In the genomic region with DNA sequence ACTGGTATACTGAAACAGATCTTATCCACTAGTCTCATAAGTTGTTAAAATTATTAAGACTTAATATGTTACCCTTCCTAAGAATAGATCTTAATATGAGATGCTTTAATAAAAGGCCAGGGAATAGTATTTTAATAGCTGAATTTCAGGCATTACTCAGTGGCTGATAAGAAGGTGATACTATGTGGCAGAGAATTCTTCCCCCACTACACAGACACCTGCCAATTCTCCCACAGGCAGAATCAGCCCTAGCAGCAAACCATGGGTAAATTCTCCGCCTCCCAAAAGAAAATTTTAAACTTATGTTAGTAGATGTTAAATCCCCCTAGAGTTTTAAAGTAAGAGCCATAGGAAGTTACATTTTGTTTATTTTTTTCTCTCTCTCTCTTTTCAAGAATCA, we compare ENCODE assay signal across 27 cellular contexts.
"Had no signal": no experiment of that assay in that cellular context is flagged by ENCODE, and none has a peak within 500 bp of the region (broad histone marks: within the 10 kb centered on the region; RNA-seq: fewer than 3 reads in every experiment).

No MANE protein-coding gene starts in this region.

- H3K27ac Mint-ChIP-seq: mesothelial cell of epicardium; naive B cell; natural killer cell; nephron progenitor cell; stimulated activated memory B cell treated with anti-CD40 and anti-IgM and Interleukin-4, amounts not matched to agents 10 μg/mL and 1 μg/mL and 100 μg/mL, for 72 hours; stimulated activated naive CD8-positive, alpha-beta T cell treated with anti-CD3 and anti-CD28 coated beads, Interleukin-15, amount 100 ng/mL, for 72 hours had no signal

- ATAC-seq: left lung; natural killer cell; psoas muscle; right lobe of liver; stimulated activated memory B cell treated with anti-CD40 and anti-IgM and Interleukin-4, amounts not matched to agents 10 μg/mL and 1 μg/mL and 100 μg/mL, for 72 hours; stimulated activated naive CD8-positive, alpha-beta T cell treated with anti-CD3 and anti-CD28 coated beads, Interleukin-15, amount 100 ng/mL, for 72 hours had no signal

- DNase-seq: hippocampal formation; kidney glomerular epithelial cell; left colon; left lung; mesendoderm; naive B cell; natural killer cell; nephron progenitor cell; ovary; posterior cingulate gyrus; psoas muscle; right lobe of liver; stimulated activated CD4-positive, alpha-beta T cell treated with anti-CD3 and anti-CD28 coated beads, Interleukin-1b, Interleukin-23, amount 100 ng/mL, for 48 hours; stimulated activated CD4-positive, alpha-beta T cell treated with anti-CD3 and anti-CD28 coated beads, Interleukin-2, amount 100 ng/mL, for 48 hours; stimulated activated CD4-positive, alpha-beta T cell treated with anti-CD3 and anti-CD28 coated beads, Interleukin-4, amount 100 ng/mL, for 4 hours; stimulated activated CD8-positive, alpha-beta memory T cell treated with anti-CD3 and anti-CD28 coated beads, Interleukin-4, amount 100 ng/mL, for 48 hours; stimulated activated naive CD4-positive, alpha-beta T cell treated with Interleukin-2 at 50 U/mL for 16 hours; stimulated activated naive CD8-positive, alpha-beta T cell treated with anti-CD3 and anti-CD28 coated beads, Interleukin-15, amount 100 ng/mL, for 72 hours; testis; thyroid gland; transverse colon; upper lobe of left lung had no signal

- H3K9me3 ChIP-seq: ovary, psoas muscle, testis, thyroid gland, transverse colon, upper lobe of left lung, vagina had no signal

- H3K4me1 Mint-ChIP-seq: naive B cell; natural killer cell; nephron progenitor cell; stimulated activated memory B cell treated with anti-CD40 and anti-IgM and Interleukin-4, amounts not matched to agents 10 μg/mL and 1 μg/mL and 100 μg/mL, for 72 hours; stimulated activated naive CD8-positive, alpha-beta T cell treated with anti-CD3 and anti-CD28 coated beads, Interleukin-15, amount 100 ng/mL, for 72 hours had no signal

- H3K9me3 Mint-ChIP-seq: mesothelial cell of epicardium; naive B cell; nephron progenitor cell; stimulated activated memory B cell treated with anti-CD40 and anti-IgM and Interleukin-4, amounts not matched to agents 10 μg/mL and 1 μg/mL and 100 μg/mL, for 72 hours had no signal

- H3K36me3 ChIP-seq: left lung, ovary, right lobe of liver, thyroid gland, transverse colon, upper lobe of left lung, vagina had no signal

- H3K27me3 Mint-ChIP-seq: naive B cell; stimulated activated memory B cell treated with anti-CD40 and anti-IgM and Interleukin-4, amounts not matched to agents 10 μg/mL and 1 μg/mL and 100 μg/mL, for 72 hours; stimulated activated naive CD8-positive, alpha-beta T cell treated with anti-CD3 and anti-CD28 coated beads, Interleukin-15, amount 100 ng/mL, for 72 hours had no signal

- H3K27ac ChIP-seq: left lung, ovary, psoas muscle, right lobe of liver, testis, thyroid gland, transverse colon, upper lobe of left lung, vagina had no signal

- H3K4me3 Mint-ChIP-seq: mesothelial cell of epicardium; natural killer cell; nephron progenitor cell; stimulated activated memory B cell treated with anti-CD40 and anti-IgM and Interleukin-4, amounts not matched to agents 10 μg/mL and 1 μg/mL and 100 μg/mL, for 72 hours; stimulated activated naive CD8-positive, alpha-beta T cell treated with anti-CD3 and anti-CD28 coated beads, Interleukin-15, amount 100 ng/mL, for 72 hours had no signal

- H3K36me3 Mint-ChIP-seq: mesothelial cell of epicardium; naive B cell; natural killer cell; stimulated activated memory B cell treated with anti-CD40 and anti-IgM and Interleukin-4, amounts not matched to agents 10 μg/mL and 1 μg/mL and 100 μg/mL, for 72 hours had no signal

- H3K4me3 ChIP-seq: left lung, lung, ovary, psoas muscle, right lobe of liver, smooth muscle cell, testis, thyroid gland, transverse colon, upper lobe of left lung, vagina had no signal
